ENCODE assay signal across 34 cellular contexts in the genomic region with DNA sequence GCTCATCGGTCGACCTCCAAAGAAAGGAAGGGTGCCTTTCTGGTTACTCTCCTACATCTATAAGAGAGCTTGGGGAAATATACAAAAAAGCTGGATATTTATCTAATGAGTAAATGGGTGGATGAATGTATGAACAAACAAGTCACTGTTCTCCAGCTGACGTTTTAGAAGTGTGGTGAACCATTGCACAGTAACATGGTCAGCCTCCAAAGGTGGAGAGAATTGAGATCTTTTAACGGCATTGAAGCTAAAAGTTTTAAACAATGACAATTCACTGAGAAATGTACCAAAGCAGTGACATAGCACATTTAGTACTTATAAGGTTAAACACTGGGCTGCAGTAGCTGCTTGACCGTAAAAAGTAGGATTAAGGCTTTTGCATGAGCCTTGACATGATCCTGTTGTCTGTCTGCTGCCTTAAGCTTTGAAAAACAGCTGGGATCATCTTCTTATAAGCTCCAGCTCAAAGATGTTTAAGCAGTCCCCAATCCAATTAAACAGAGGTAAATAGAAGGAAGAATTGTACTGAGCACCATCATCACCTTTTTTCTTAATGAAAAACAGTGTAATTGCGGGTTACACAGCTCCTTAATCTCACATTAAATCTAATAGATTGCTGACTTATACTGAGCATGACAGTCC.
DNase-seq lines count a peak whose midpoint lies in the region; ATAC-seq, FAIRE-seq and TF ChIP-seq lines count a peak whose summit lies in the region.
"Had no signal": no experiment of that assay in that cellular context is flagged by ENCODE, and none has a peak within 500 bp of the region (broad histone marks: within the 10 kb centered on the region; RNA-seq: fewer than 3 reads in every experiment).

No MANE protein-coding gene starts in this region.

- TF ChIP-seq CTCF in A549 (IDR thresholded peaks at IDR 0.05) (no peak), Calu3 (IDR thresholded peaks at IDR 0.05; ENCODE audit: unreplicated experiment) (no peak), epithelial cell of esophagus (IDR thresholded peaks at IDR 0.05; ENCODE audit: insufficient read depth, low read depth, low read length, missing control alignments) (no peak), gastrocnemius medialis (IDR thresholded peaks at IDR 0.05 in 4 of 5, conservative IDR thresholded peaks at IDR 0.05 in 1 of 5) (no peak)

- peak overlapping the region; percentile 77 for H3K4me2 ChIP-seq in A549

- peak overlapping the region; percentile 77 to 88 for H3K27ac ChIP-seq in A549
- no peak overlapping the region for H3K27ac ChIP-seq in gastrocnemius medialis
- H3K27ac ChIP-seq: GM23248, lower lobe of right lung, RWPE1, SK-N-MC had no signal

- no peak for TF ChIP-seq POLR2A in A549 (IDR thresholded peaks at IDR 0.05; ENCODE audit: low read length)
- no peak for TF ChIP-seq POLR2A in gastrocnemius medialis (IDR thresholded peaks at IDR 0.05)

- POLR2A ChIA-PET in A549 (lab: Yijun Ruan, JAX): no interaction called here

- no peak overlapping the region for H3K4me3 ChIP-seq in A549
- H3K4me3 ChIP-seq in epithelial cell of esophagus (ENCODE audit: low read length): no peak overlapping the region
- no peak overlapping the region for H3K4me3 ChIP-seq in HAP-1
- H3K4me3 ChIP-seq in gastrocnemius medialis: no peak overlapping the region
- H3K4me3 ChIP-seq: GM23248, lower lobe of right lung, SK-N-MC, tibial nerve had no signal

- intact Hi-C loops in Calu3 (cut with micrococcal nuclease; ENCODE audit: unreplicated experiment) (no loop called here), gastrocnemius medialis (cut with DNase I; ENCODE audit: low total_unique reads) (no loop called here)

- H3K9me3 ChIP-seq in A549 (no peaks in the 10 kb centered on the region), HAP-1 (no peaks in the 10 kb centered on the region), gastrocnemius medialis (no peaks in the 10 kb centered on the region)
- H3K9me3 ChIP-seq: BE2C, lower lobe of right lung, tibial nerve had no signal

- peak; percentile 94 for FAIRE-seq in A549 (lab: Jason Lieb, UNC)
- FAIRE-seq: endometrium, frontal cortex, TTC549 had no signal

- peak overlapping the region; percentile 81 for H3K27ac Mint-ChIP-seq in Calu3 (ENCODE audit: unreplicated experiment)
- H3K27ac Mint-ChIP-seq: dendritic cell treated with granulocyte-macrophage colony-stimulating factor and Interleukin-4, amounts not matched to agents 40 ng/mL and 50 ng/mL, for 4 days; HFFc6; naive thymus-derived CD8-positive, alpha-beta T cell; progenitor cell of endocrine pancreas had no signal

- no TSS peak for BruUV-seq in Calu3 (replicated peaks; lab: Mats Ljungman, UMichigan)

- CTCF ChIA-PET in A549 (lab: Yijun Ruan, JAX): interaction anchor here (1.0 to 1.3 kb wide), 3 partner anchors 50 to 228 kb away, joined by 3 read pairs; no protein-coding TSS in a partner anchor
- CTCF ChIA-PET in Calu3 (lab: Charles Lee): interaction anchor here (0.5 to 1.1 kb wide), 4 partner anchors 14 to 1889 kb away, joined by 3 to 5 read pairs (median 4); no protein-coding TSS in a partner anchor

- peaks cover 6% of the 10 kb centered on the region for H3K9me3 Mint-ChIP-seq in Calu3 (ENCODE audit: low read depth, unreplicated experiment)

- H3K27me3 Mint-ChIP-seq in Calu3 (ENCODE audit: unreplicated experiment): no peaks in the 10 kb centered on the region
- H3K27me3 Mint-ChIP-seq: dendritic cell treated with granulocyte-macrophage colony-stimulating factor and Interleukin-4, amounts not matched to agents 40 ng/mL and 50 ng/mL, for 4 days; progenitor cell of endocrine pancreas had no signal

- H3K4me1 Mint-ChIP-seq in Calu3 (ENCODE audit: low read depth, unreplicated experiment): peaks cover 48% of the 10 kb centered on the region
- H3K4me1 Mint-ChIP-seq: naive thymus-derived CD8-positive, alpha-beta T cell had no signal

- H3K36me3 Mint-ChIP-seq in Calu3 (ENCODE audit: insufficient read depth, unreplicated experiment): peaks cover 11% of the 10 kb centered on the region
- H3K36me3 Mint-ChIP-seq: brain; naive thymus-derived CD8-positive, alpha-beta T cell had no signal

- ATAC-seq in A549: peak in 1 of 2 experiments; percentile 60; a peak in 4 of 6 replicates
- no peak for ATAC-seq in gastrocnemius medialis
- ATAC-seq: lower lobe of right lung; naive thymus-derived CD8-positive, alpha-beta T cell had no signal

- peaks cover 73% of the 10 kb centered on the region for H3K4me1 ChIP-seq in A549
- no peaks in the 10 kb centered on the region for H3K4me1 ChIP-seq in HAP-1
- H3K4me1 ChIP-seq in gastrocnemius medialis: no peaks in the 10 kb centered on the region
- H3K4me1 ChIP-seq: BE2C, lower lobe of right lung, tibial nerve had no signal

- H3K36me3 ChIP-seq in HAP-1 (replicated peaks): no peaks in the 10 kb centered on the region
- H3K36me3 ChIP-seq in gastrocnemius medialis: no peaks in the 10 kb centered on the region
- H3K36me3 ChIP-seq: BE2C, lower lobe of right lung, tibial nerve had no signal

- no peaks in the 10 kb centered on the region for H3K27me3 ChIP-seq in HAP-1 (ENCODE audit: low read depth)
- no peaks in the 10 kb centered on the region for H3K27me3 ChIP-seq in gastrocnemius medialis
- H3K27me3 ChIP-seq: BE2C, tibial nerve had no signal

- H3K4me3 Mint-ChIP-seq in Calu3 (ENCODE audit: low read depth, unreplicated experiment): no peak overlapping the region
- H3K4me3 Mint-ChIP-seq: brain; dendritic cell treated with granulocyte-macrophage colony-stimulating factor and Interleukin-4, amounts not matched to agents 40 ng/mL and 50 ng/mL, for 4 days; HFFc6; naive thymus-derived CD8-positive, alpha-beta T cell had no signal

- peak in 1 of 2 experiments; percentile 67 for DNase-seq in A549 (ENCODE audit: low read depth in 1 of 2, low spot score in 1 of 2)
- DNase-seq in Calu3: no peak
- DNase-seq in NCI-H82 treated with DMSO at 0.1 percent for 48 hours (lab: John Stamatoyannopoulos, UW; ENCODE audit: unreplicated experiment): peak; percentile 99
- DNase-seq in epithelial cell of esophagus (ENCODE audit: low read depth): peak; percentile 3
- DNase-seq in HAP-1 (ENCODE audit: low spot score in 2 of 2): no peak
- DNase-seq in AML-193 (lab: John Stamatoyannopoulos, UW): no peak
- DNase-seq in gastrocnemius medialis: no peak
- DNase-seq in dermis blood vessel endothelial cell: no peak
- DNase-seq: ACHN; activated CD4-positive, alpha-beta T cell treated with anti-CD3 and anti-CD28 coated beads, Interleukin-2, amount 50 U/mL, for 48 hours; activated CD4-positive, CD25-positive, alpha-beta regulatory T cell treated with anti-CD3 and anti-CD28 coated beads, Interleukin-2, amount 50 U/mL, for 72 hours; activated naive CD4-positive, alpha-beta T cell; BE2C; DND-41; GF-D8; GM23248; HFFc6; lower lobe of right lung; naive thymus-derived CD8-positive, alpha-beta T cell; NCI-H1092; NCI-H1694; NCI-H526 treated with DMSO at 0.1 percent for 48 hours; nucleus accumbens; stimulated activated CD4-positive, alpha-beta T cell treated with anti-CD3 and anti-CD28 coated beads, Interleukin-15, amount 100 ng/mL, for 24 hours; stimulated activated CD4-positive, alpha-beta T cell treated with anti-CD3 and anti-CD28 coated beads, Interleukin-4, amount 100 ng/mL, for 4 hours had no signal

- WGBS in A549 (ENCODE audit: missing lambda C conversion rate): 30% methylated on average over 6 of the region's 6 CpGs

- TF ChIP-seq RAD21 in A549 (conservative IDR thresholded peaks at IDR 0.05 in 1 of 2, IDR thresholded peaks at IDR 0.05 in 1 of 2): no peak

- TF ChIP-seq EP300 in A549 (IDR thresholded peaks at IDR 0.05): 0 out of 5 replicates have a peak, but pooled peaks of 1 of the 2 experiments have one; percentile 14

- in situ Hi-C loops in HAP-1 (cut with MboI; ENCODE audit: low sequenced_read_pairs): no loop called here
- in situ Hi-C loops in gastrocnemius medialis (cut with MboI; ENCODE audit: low sequenced_read_pairs in 4 of 4): no loop called here

TF ChIP-seq in A549, 52 proteins besides CTCF, POLR2A, EP300 and RAD21:
- TF ChIP-seq MAFK (IDR thresholded peaks at IDR 0.05; ENCODE audit: partially characterized antibody) (peak; percentile 65), FOSL2 (IDR thresholded peaks at IDR 0.05) (no peak), FOSL2 (CRISPR knock-in tag; IDR thresholded peaks at IDR 0.05) (peak; percentile 65), CEBPB (IDR thresholded peaks at IDR 0.05) (no peak), RFX5 (IDR thresholded peaks at IDR 0.05) (no peak), JUNB (IDR thresholded peaks at IDR 0.05) (0 out of 2 replicates have a peak, but pooled peaks have one; percentile 40), HOXA7 (CRISPR knock-in tag; IDR thresholded peaks at IDR 0.05) (0 out of 2 replicates have a peak, but pooled peaks have one; percentile 25), HES2 (IDR thresholded peaks at IDR 0.05) (no peak), CBX8 (IDR thresholded peaks at IDR 0.05) (no peak), FOXS1 (CRISPR knock-in tag; IDR thresholded peaks at IDR 0.05) (no peak), MAX (IDR thresholded peaks at IDR 0.05) (no peak), PHF8 (IDR thresholded peaks at IDR 0.05; ENCODE audit: borderline replicate concordance, low read depth) (no peak), POLR2AphosphoS2 (conservative IDR thresholded peaks at IDR 0.05; ENCODE audit: low read length) (no peak), TP53 (CRISPR knock-in tag; IDR thresholded peaks at IDR 0.05) (no peak)

Comparison
In these comparisons a context has a peak if more than half of its experiments do, and no peak if none do; other contexts are left out.
1. DNase-seq: peak in NCI-H82 treated with DMSO at 0.1 percent for 48 hours (single experiment) and epithelial cell of esophagus (single experiment); none in Calu3 (single experiment), HAP-1 (0 of 2), AML-193 (0 of 2), gastrocnemius medialis (0 of 2) and dermis blood vessel endothelial cell (single experiment).
2. H3K27ac ChIP-seq: peak in A549 (2 of 2); none in gastrocnemius medialis (0 of 4).